15 cellular contexts compared by ENCODE assay signal in genomic region chr3:13571831-13572750, GRCh38. TPM values are rescaled to one million over a fixed set of nuclear protein-coding genes. Genes with fewer than 3 reads are reported as not detected.
DNase-seq lines count a peak whose midpoint lies in the region; ATAC-seq and TF ChIP-seq lines count a peak whose summit lies in the region.
"Had no signal": no experiment of that assay in that cellular context is flagged by ENCODE, and none has a peak within 500 bp of the region (broad histone marks: within the 10 kb centered on the region; RNA-seq: fewer than 3 reads in every experiment).

No MANE protein-coding gene starts in this region.

- peak overlapping the region; percentile 28 for H3K4me3 Mint-ChIP-seq in endothelial cell (ENCODE audit: unreplicated experiment)
- H3K4me3 Mint-ChIP-seq: CD8-positive, alpha-beta memory T cell; GM23338 had no signal

- TF ChIP-seq EP300 in SK-N-SH (IDR thresholded peaks at IDR 0.05; ENCODE audit: borderline replicate concordance in 1 of 2, low read depth in 1 of 2, low read length in 1 of 2), result no peak

- no peak for TF ChIP-seq RAD21 in SK-N-SH (IDR thresholded peaks at IDR 0.05; ENCODE audit: low read length)

- no peaks in the 10 kb centered on the region for H3K36me3 ChIP-seq in SK-N-SH (replicated peaks in 1 of 2; ENCODE audit: control insufficient read depth in 1 of 2, insufficient read depth in 2 of 2, low read length in 1 of 2)
- H3K36me3 ChIP-seq in osteoblast (ENCODE audit: insufficient read depth, low read length), result no peaks in the 10 kb centered on the region
- H3K36me3 ChIP-seq in vagina, result no peaks in the 10 kb centered on the region

- no peak for TF ChIP-seq POLR2A in vagina (IDR thresholded peaks at IDR 0.05)

- intact Hi-C loops in vagina (cut with DNase I), result no loop called here

- no peak overlapping the region for H3K9ac ChIP-seq in SK-N-SH

- 92% methylated on average over 10 of the region's 18 CpGs for WGBS in SK-N-SH (ENCODE audit: low lambda C conversion rate)

- POLR2A ChIA-PET in SK-N-SH (lab: Yijun Ruan, JAX), result interaction anchor here (1.1 kb wide), 1 partner anchor 9 kb away, joined by 3 read pairs; no protein-coding TSS in a partner anchor

- H3K27me3 Mint-ChIP-seq in endothelial cell (ENCODE audit: unreplicated experiment), result peaks cover 11% of the 10 kb centered on the region

- no peak for ATAC-seq in SK-N-SH treated with all-trans-retinoic acid at 6 μM for 48 hours
- ATAC-seq in GM21717 (IDR thresholded peaks at IDR 0.05; ENCODE audit: unreplicated experiment), result no peak
- ATAC-seq: GM23338 had no signal

- no peak overlapping the region; a peak in 1 of 4 replicates for H3K27ac ChIP-seq in SK-N-SH (ENCODE audit: low read depth in 2 of 2, low read length in 1 of 2)
- H3K27ac ChIP-seq in osteoblast (ENCODE audit: low read depth, low read length), result no peak overlapping the region
- peak overlapping the region; percentile 10 for H3K27ac ChIP-seq in vagina
- H3K27ac ChIP-seq: 22Rv1 had no signal

- no peaks in the 10 kb centered on the region for H3K36me3 Mint-ChIP-seq in endothelial cell (ENCODE audit: low read depth, unreplicated experiment)
- H3K36me3 Mint-ChIP-seq: CD8-positive, alpha-beta memory T cell had no signal

- H3F3A ChIP-seq in SK-N-SH (replicated peaks; ENCODE audit: insufficient read depth), result no peaks in the 10 kb centered on the region

- no peaks in the 10 kb centered on the region for H3K27me3 ChIP-seq in SK-N-SH (ENCODE audit: insufficient read depth)
- no peaks in the 10 kb centered on the region for H3K27me3 ChIP-seq in osteoblast (ENCODE audit: insufficient read depth, low read length)
- H3K27me3 ChIP-seq in vagina, result no peaks in the 10 kb centered on the region

- H3K79me2 ChIP-seq in SK-N-SH (ENCODE audit: insufficient read depth), result no peaks in the 10 kb centered on the region
- no peaks in the 10 kb centered on the region for H3K79me2 ChIP-seq in osteoblast (ENCODE audit: insufficient read depth, low read length)

- H3K27ac Mint-ChIP-seq in endothelial cell (ENCODE audit: unreplicated experiment), result no peak overlapping the region
- H3K27ac Mint-ChIP-seq: CD8-positive, alpha-beta memory T cell; GM23338 had no signal

- CTCF ChIA-PET in SK-N-SH (lab: Yijun Ruan, JAX), result interaction anchor here (0.7 to 12.6 kb wide), 5 partner anchors 74 to 118 kb away, joined by 3 to 138 read pairs (median 3); no protein-coding TSS in a partner anchor

- H4K20me1 ChIP-seq in SK-N-SH (ENCODE audit: insufficient read depth) (no peaks in the 10 kb centered on the region), osteoblast (ENCODE audit: insufficient read depth, low read length) (no peaks in the 10 kb centered on the region)

- H3K4me3 ChIP-seq in SK-N-SH (ENCODE audit: low read depth in 2 of 2, low read length in 1 of 2) (no peak overlapping the region), osteoblast (ENCODE audit: insufficient read depth, low read length) (no peak overlapping the region), vagina (no peak overlapping the region)
- H3K4me3 ChIP-seq: GM23338 had no signal

- H3K4me2 ChIP-seq in SK-N-SH (no peak overlapping the region), osteoblast (ENCODE audit: insufficient read depth, low read length) (no peak overlapping the region)
- H3K4me2 ChIP-seq: GM23338 had no signal

- H2AFZ ChIP-seq in SK-N-SH (ENCODE audit: low read depth) (no peak overlapping the region), osteoblast (ENCODE audit: low read length) (no peak overlapping the region)
- H2AFZ ChIP-seq: GM23338 had no signal

- H3K4me1 ChIP-seq in SK-N-SH (ENCODE audit: control insufficient read depth in 1 of 2, insufficient read depth in 2 of 2, low read depth in 1 of 2, low read length in 1 of 2), result peaks cover 3 to 89% of the 10 kb centered on the region in 2 experiments; a peak in 2 of 4 replicates
- H3K4me1 ChIP-seq in osteoblast (ENCODE audit: insufficient read depth, low read length), result no peaks in the 10 kb centered on the region
- peaks cover 62% of the 10 kb centered on the region for H3K4me1 ChIP-seq in vagina
- H3K4me1 ChIP-seq: Caco-2 had no signal

- H3K9me3 Mint-ChIP-seq in endothelial cell (ENCODE audit: unreplicated experiment), result no peaks in the 10 kb centered on the region
- H3K9me3 Mint-ChIP-seq: CD8-positive, alpha-beta memory T cell; GM23338 had no signal

- DNase-seq in SK-N-SH (peak; percentile 15), endothelial cell (ENCODE audit: low spot score) (no peak), osteoblast (ENCODE audit: insufficient read length, low spot score, missing footprints) (peak; percentile 62), vagina (ENCODE audit: extremely low spot score in 2 of 2) (no peak), DMS114 treated with DMSO at 0.1 percent for 48 hours (lab: John Stamatoyannopoulos, UW; ENCODE audit: unreplicated experiment) (no peak)
- no peak for DNase-seq in activated CD4-positive, alpha-beta T cell treated with anti-CD3 and anti-CD28 coated beads for 1 hour
- DNase-seq: Caco-2, DMS53, GF-D8, H7 had no signal

- TF ChIP-seq CTCF in SK-N-SH (IDR thresholded peaks at IDR 0.05), result no peak
- TF ChIP-seq CTCF in endothelial cell (IDR thresholded peaks at IDR 0.05; ENCODE audit: unreplicated experiment), result no peak
- no peak for TF ChIP-seq CTCF in osteoblast (IDR thresholded peaks at IDR 0.05; ENCODE audit: extremely low read depth, low read depth, low read length)
- no peak for TF ChIP-seq CTCF in vagina (IDR thresholded peaks at IDR 0.05)

- no peaks in the 10 kb centered on the region for H3K9me3 ChIP-seq in SK-N-SH
- no peaks in the 10 kb centered on the region for H3K9me3 ChIP-seq in osteoblast (ENCODE audit: low read depth, low read length)
- H3K9me3 ChIP-seq in vagina, result no peaks in the 10 kb centered on the region
- H3K9me3 ChIP-seq: Caco-2 had no signal

- H3K9me2 ChIP-seq in SK-N-SH, result no peaks in the 10 kb centered on the region

- peaks cover 16% of the 10 kb centered on the region for H3K4me1 Mint-ChIP-seq in endothelial cell (ENCODE audit: unreplicated experiment)
- H3K4me1 Mint-ChIP-seq: CD8-positive, alpha-beta memory T cell had no signal

TF ChIP-seq in SK-N-SH, 30 proteins besides CTCF, POLR2A, EP300 and RAD21:
- TF ChIP-seq GATA2 (CRISPR knock-in tag; IDR thresholded peaks at IDR 0.05), result no peak
- TF ChIP-seq FOXJ3 (CRISPR knock-in tag; IDR thresholded peaks at IDR 0.05), result no peak
- TF ChIP-seq TEAD4 (IDR thresholded peaks at IDR 0.05; ENCODE audit: borderline replicate concordance, insufficient read depth), result no peak
- TF ChIP-seq ELF1 (IDR thresholded peaks at IDR 0.05), result no peak
- TF ChIP-seq MEF2A (IDR thresholded peaks at IDR 0.05; ENCODE audit: borderline replicate concordance, low read depth), result no peak
- TF ChIP-seq NRF1 (IDR thresholded peaks at IDR 0.05; ENCODE audit: low read depth, low read length), result no peak
- TF ChIP-seq, protein P1, sequence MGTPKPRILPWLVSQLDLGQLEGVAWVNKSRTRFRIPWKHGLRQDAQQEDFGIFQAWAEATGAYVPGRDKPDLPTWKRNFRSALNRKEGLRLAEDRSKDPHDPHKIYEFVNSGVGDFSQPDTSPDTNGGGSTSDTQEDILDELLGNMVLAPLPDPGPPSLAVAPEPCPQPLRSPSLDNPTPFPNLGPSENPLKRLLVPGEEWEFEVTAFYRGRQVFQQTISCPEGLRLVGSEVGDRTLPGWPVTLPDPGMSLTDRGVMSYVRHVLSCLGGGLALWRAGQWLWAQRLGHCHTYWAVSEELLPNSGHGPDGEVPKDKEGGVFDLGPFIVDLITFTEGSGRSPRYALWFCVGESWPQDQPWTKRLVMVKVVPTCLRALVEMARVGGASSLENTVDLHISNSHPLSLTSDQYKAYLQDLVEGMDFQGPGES (IDR thresholded peaks at IDR 0.05; ENCODE audit: low read depth, low read length), result no peak

TF ChIP-seq in SK-N-SH treated with all-trans-retinoic acid at 6 μM for 48 hours, 23 proteins besides CTCF, POLR2A, EP300 and RAD21:
- TF ChIP-seq ISL1 (CRISPR knock-in tag; IDR thresholded peaks at IDR 0.05) (no peak), TCF4 (CRISPR knock-in tag; IDR thresholded peaks at IDR 0.05; ENCODE audit: borderline replicate concordance) (no peak), ZNF565 (CRISPR knock-in tag; conservative IDR thresholded peaks at IDR 0.05; ENCODE audit: low read depth) (no peak), ZNF70 (CRISPR knock-in tag; IDR thresholded peaks at IDR 0.05) (no peak), ZC3H10 (CRISPR knock-in tag; IDR thresholded peaks at IDR 0.05) (no peak), TOX (CRISPR knock-in tag; IDR thresholded peaks at IDR 0.05; ENCODE audit: borderline replicate concordance) (no peak), BACH2 (CRISPR knock-in tag; IDR thresholded peaks at IDR 0.05; ENCODE audit: borderline replicate concordance) (no peak), OSR1 (CRISPR knock-in tag; IDR thresholded peaks at IDR 0.05) (no peak), CSRNP3 (CRISPR knock-in tag; IDR thresholded peaks at IDR 0.05) (no peak), ZFP3 (CRISPR knock-in tag; IDR thresholded peaks at IDR 0.05) (no peak)
TF ChIP-seq in SK-N-SH treated with all-trans-retinoic acid at 6 μM for 48 hours: peak in this region for 0.

RNA-seq across cellular contexts. Expression of gene FBLN2, which starts 23.2 kb away (rescaled TPM):
- polyA plus RNA-seq in SK-N-SH (2012; rRNA removed), result 4.8 and 5.2 TPM in 2 replicates
- polyA plus RNA-seq in SK-N-SH (2012; cell fraction: cytosol; rRNA removed), result 1.5 and 2.6 TPM in 2 replicates
- polyA plus RNA-seq in SK-N-SH (2012; cell fraction: nucleus; rRNA removed), result 4.4 and 5.2 TPM in 2 replicates
- 10.5 TPM for total RNA-seq in endothelial cell (ENCODE audit: unreplicated experiment)
- total RNA-seq in osteoblast, result 46.0 and 54.6 TPM in 2 replicates
- total RNA-seq in vagina, result 94.3 TPM

Comparison
In these comparisons a context has a peak if more than half of its experiments do, and no peak if none do; other contexts are left out.
1. DNase-seq: peak in SK-N-SH (single experiment) and osteoblast (single experiment); none in endothelial cell (single experiment), vagina (0 of 2), activated CD4-positive, alpha-beta T cell treated with anti-CD3 and anti-CD28 coated beads for 1 hour (single experiment) and DMS114 treated with DMSO at 0.1 percent for 48 hours (single experiment).